ENCODE assay signal across 8 cellular contexts in genomic region chr11:118435233-118435892, GRCh38. TPM values are rescaled to one million over a fixed set of nuclear protein-coding genes. Genes with fewer than 3 reads are reported as not detected.
DNase-seq lines count a peak whose midpoint lies in the region; ATAC-seq lines count a peak whose summit lies in the region.

No MANE protein-coding gene starts in this region.

- H3K27me3 Mint-ChIP-seq in activated CD4-positive, alpha-beta memory T cell treated with anti-CD3 and anti-CD28 coated beads for 36 hours, result no peaks in the 10 kb centered on the region

- H3K9me3 ChIP-seq in BLaER1 (no peaks in the 10 kb centered on the region), mesodermal cell (ENCODE audit: control insufficient read depth, low read length) (no peaks in the 10 kb centered on the region)

- H3K27ac Mint-ChIP-seq in activated CD4-positive, alpha-beta memory T cell treated with anti-CD3 and anti-CD28 coated beads for 36 hours, result peak overlapping the region; percentile 87
- peak overlapping the region; percentile 89 for H3K27ac Mint-ChIP-seq in stimulated activated effector memory CD8-positive, alpha-beta T cell treated with anti-CD3 and anti-CD28 coated beads, Interleukin-12 subunit alpha, Interleukin-12 subunit beta, amount 100 ng/mL, for 72 hours

- peak; percentile 25 for ATAC-seq in GM19397 (IDR thresholded peaks at IDR 0.05; ENCODE audit: unreplicated experiment)
- ATAC-seq in stimulated activated effector memory CD8-positive, alpha-beta T cell treated with anti-CD3 and anti-CD28 coated beads, Interleukin-12 subunit alpha, Interleukin-12 subunit beta, amount 100 ng/mL, for 72 hours, result peak; percentile 38

- DNase-seq in HPDE6-E6E7 (ENCODE audit: extremely low spot score) (peak; percentile 46), NCI-H82 (lab: John Stamatoyannopoulos, UW) (peak; percentile 99)
- DNase-seq in activated CD4-positive, alpha-beta memory T cell treated with anti-CD3 and anti-CD28 coated beads for 36 hours, result peak; percentile 75
- DNase-seq in effector CD8-positive, alpha-beta T cell (lab: John Stamatoyannopoulos, UW), result peak; percentile 45
- peak; percentile 44 to 87 for DNase-seq in stimulated activated effector memory CD8-positive, alpha-beta T cell treated with anti-CD3 and anti-CD28 coated beads, Interleukin-12 subunit alpha, Interleukin-12 subunit beta, amount 100 ng/mL, for 72 hours (ENCODE audit: low spot score in 2 of 2)

- peaks cover 38% of the 10 kb centered on the region for H4K20me1 ChIP-seq in BLaER1

- 0% methylated on average over 33 of the region's 38 CpGs for WGBS in mesodermal cell (ENCODE audit: insufficient coverage in 2 of 2), 2 experiments

- no peaks in the 10 kb centered on the region for H3K27me3 ChIP-seq in BLaER1

- intact Hi-C loops in activated CD4-positive, alpha-beta memory T cell treated with anti-CD3 and anti-CD28 coated beads for 36 hours (cut with micrococcal nuclease), result loop anchor here (1.0 to 10.0 kb wide), 6 partner anchors 35 to 448 kb away; partner anchors contain the start of genes ATP5MG, IL10RA and UBE4A

- H3K9ac ChIP-seq in BLaER1, result peak overlapping the region; percentile 82

- POLR2A ChIA-PET in activated CD4-positive, alpha-beta memory T cell treated with anti-CD3 and anti-CD28 coated beads for 36 hours (lab: Charles Lee), result interaction anchor here (1.1 to 3.1 kb wide), 6 partner anchors 8 to 40 kb away, joined by 3 to 19 read pairs (median 12); partner anchors contain the start of gene ATP5MG

- peaks cover 30% of the 10 kb centered on the region for H3K4me1 Mint-ChIP-seq in activated CD4-positive, alpha-beta memory T cell treated with anti-CD3 and anti-CD28 coated beads for 36 hours (ENCODE audit: low read depth)
- H3K4me1 Mint-ChIP-seq in stimulated activated effector memory CD8-positive, alpha-beta T cell treated with anti-CD3 and anti-CD28 coated beads, Interleukin-12 subunit alpha, Interleukin-12 subunit beta, amount 100 ng/mL, for 72 hours, result peaks cover 42% of the 10 kb centered on the region

- peak overlapping the region; percentile 89 for H3K4me2 ChIP-seq in BLaER1

- H3K9me3 Mint-ChIP-seq in activated CD4-positive, alpha-beta memory T cell treated with anti-CD3 and anti-CD28 coated beads for 36 hours, result no peaks in the 10 kb centered on the region
- H3K9me3 Mint-ChIP-seq in stimulated activated effector memory CD8-positive, alpha-beta T cell treated with anti-CD3 and anti-CD28 coated beads, Interleukin-12 subunit alpha, Interleukin-12 subunit beta, amount 100 ng/mL, for 72 hours, result no peaks in the 10 kb centered on the region

- H3K4me3 Mint-ChIP-seq in activated CD4-positive, alpha-beta memory T cell treated with anti-CD3 and anti-CD28 coated beads for 36 hours, result peak overlapping the region; percentile 87
- H3K4me3 Mint-ChIP-seq in stimulated activated effector memory CD8-positive, alpha-beta T cell treated with anti-CD3 and anti-CD28 coated beads, Interleukin-12 subunit alpha, Interleukin-12 subunit beta, amount 100 ng/mL, for 72 hours, result peak overlapping the region; percentile 99

- H3K4me3 ChIP-seq in BLaER1 (peak overlapping the region; percentile 100), mesodermal cell (ENCODE audit: extremely low read depth, insufficient read depth, low read length, poor library complexity, severe bottlenecking) (peak overlapping the region; percentile 94)

- H3K27ac ChIP-seq in BLaER1 (peak overlapping the region; percentile 92), mesodermal cell (ENCODE audit: low read depth, low read length, severe bottlenecking) (peak overlapping the region; percentile 79)

- peaks cover 12% of the 10 kb centered on the region for H3K36me3 Mint-ChIP-seq in activated CD4-positive, alpha-beta memory T cell treated with anti-CD3 and anti-CD28 coated beads for 36 hours
- H3K36me3 Mint-ChIP-seq in stimulated activated effector memory CD8-positive, alpha-beta T cell treated with anti-CD3 and anti-CD28 coated beads, Interleukin-12 subunit alpha, Interleukin-12 subunit beta, amount 100 ng/mL, for 72 hours, result peaks cover 41% of the 10 kb centered on the region

- peaks cover 5% of the 10 kb centered on the region; the same call in 1 of the 2 replicates for H3K36me3 ChIP-seq in BLaER1
- peaks cover 7% of the 10 kb centered on the region for H3K36me3 ChIP-seq in mesodermal cell (ENCODE audit: control insufficient read depth, insufficient read depth, low read length)

- H3K4me1 ChIP-seq in BLaER1 (peaks cover 41% of the 10 kb centered on the region), mesodermal cell (ENCODE audit: control insufficient read depth, insufficient read depth, low read length, poor library complexity, severe bottlenecking) (peaks cover 6% of the 10 kb centered on the region)

- CTCF ChIA-PET in activated CD4-positive, alpha-beta memory T cell treated with anti-CD3 and anti-CD28 coated beads for 36 hours (lab: Charles Lee), result interaction anchor here (0.6 to 2.2 kb wide), 8 partner anchors 9 to 260 kb away, joined by 3 to 13 read pairs (median 4); partner anchors contain the start of gene MPZL3

RNA-seq across cellular contexts. Expression of gene KMT2A, which starts 0.9 kb away (rescaled TPM):
- total RNA-seq in activated CD4-positive, alpha-beta memory T cell treated with anti-CD3 and anti-CD28 coated beads for 36 hours, result 10 to 100 TPM; 61.5 to 72.4 TPM
- polyA plus RNA-seq in mesodermal cell (2013, experiment 1 of 2), result 26.7 TPM
- polyA plus RNA-seq in mesodermal cell (2013, experiment 2 of 2), result 21.2 TPM

RNA-seq across cellular contexts. Expression of gene ATP5MG, which starts 34.0 kb away (rescaled TPM):
- 100 to 1,000 TPM; 298 to 306 TPM for total RNA-seq in activated CD4-positive, alpha-beta memory T cell treated with anti-CD3 and anti-CD28 coated beads for 36 hours
- polyA plus RNA-seq in mesodermal cell (2013, experiment 1 of 2), result 170 TPM
- polyA plus RNA-seq in mesodermal cell (2013, experiment 2 of 2), result 186 TPM

Comparison
In these comparisons a context has a peak if more than half of its experiments do, and no peak if none do; other contexts are left out.
1. Peak in every context shown above with its lines: DNase-seq, ATAC-seq, H3K4me3 ChIP-seq and H3K27ac ChIP-seq.
2. DNase-seq: peak in every context shown above with its lines; median percentile 99 in NCI-H82; 75 in activated CD4-positive, alpha-beta memory T cell treated with anti-CD3 and anti-CD28 coated beads for 36 hours; 66 in stimulated activated effector memory CD8-positive, alpha-beta T cell treated with anti-CD3 and anti-CD28 coated beads, Interleukin-12 subunit alpha, Interleukin-12 subunit beta, amount 100 ng/mL, for 72 hours; 46 in HPDE6-E6E7; 45 in effector CD8-positive, alpha-beta T cell.